Comparison of ENCODE assay signal across 12 cellular contexts in genomic region chr15:70375006-70375409, GRCh38.
DNase-seq lines count a peak whose midpoint lies in the region; ATAC-seq and TF ChIP-seq lines count a peak whose summit lies in the region.
"Had no signal": no experiment of that assay in that cellular context is flagged by ENCODE, and none has a peak within 500 bp of the region (broad histone marks: within the 10 kb centered on the region; RNA-seq: fewer than 3 reads in every experiment).

No MANE protein-coding gene starts in this region.

- H3K4me3 ChIP-seq in breast epithelium, result peak overlapping the region in 1 of 3 donors; percentile 15
- H3K4me3 ChIP-seq: heart left ventricle, neural progenitor cell had no signal

- no peak overlapping the region for H3K27ac Mint-ChIP-seq in osteocyte (ENCODE audit: unreplicated experiment)
- H3K27ac Mint-ChIP-seq: neural progenitor cell had no signal

- DNase-seq in EL (peak; percentile 64), NCI-H146 treated with DMSO at 0.1 percent for 48 hours (lab: John Stamatoyannopoulos, UW; ENCODE audit: unreplicated experiment) (peak; percentile 49), breast epithelium (ENCODE audit: low spot score in 2 of 2) (peak; percentile 84 to 86), osteocyte (ENCODE audit: extremely low spot score, unreplicated experiment) (peak; percentile 73), activated gamma-delta T cell treated with Interleukin-2 at 50 U/mL for 16 hours (no peak)
- DNase-seq: GF-D8, NCI-H1930 had no signal

- TF ChIP-seq POLR2A in breast epithelium (IDR thresholded peaks at IDR 0.05), result no peak

- no peaks in the 10 kb centered on the region for H3K36me3 Mint-ChIP-seq in osteocyte (ENCODE audit: unreplicated experiment)
- H3K36me3 Mint-ChIP-seq: neural progenitor cell had no signal

- H3K27me3 Mint-ChIP-seq in osteocyte (ENCODE audit: unreplicated experiment), result peaks cover 75% of the 10 kb centered on the region

- intact Hi-C loops in breast epithelium (cut with DNase I; ENCODE audit: low total_unique reads), result loop anchor here (10.0 kb wide), 1 partner anchor 90 kb away; no protein-coding TSS in a partner anchor

- H3K4me1 ChIP-seq in breast epithelium, result peaks cover 9 to 23% of the 10 kb centered on the region in 2 donors

- peak overlapping the region; percentile 61 to 75 for H3K27ac ChIP-seq in breast epithelium
- H3K27ac ChIP-seq: heart left ventricle, neural progenitor cell had no signal

- H3K9me3 Mint-ChIP-seq in osteocyte (ENCODE audit: unreplicated experiment), result no peaks in the 10 kb centered on the region
- H3K9me3 Mint-ChIP-seq: neural progenitor cell had no signal

- peaks cover 18% of the 10 kb centered on the region for H3K4me1 Mint-ChIP-seq in osteocyte (ENCODE audit: unreplicated experiment)

- ATAC-seq in GM18519 (IDR thresholded peaks at IDR 0.05; ENCODE audit: low FRiP score, unreplicated experiment), result no peak
- no peak for ATAC-seq in GM18907 (IDR thresholded peaks at IDR 0.05; ENCODE audit: unreplicated experiment)
- no peak for ATAC-seq in HG02610 (IDR thresholded peaks at IDR 0.05; ENCODE audit: unreplicated experiment)

- TF ChIP-seq CTCF in breast epithelium (IDR thresholded peaks at IDR 0.05) (no peak), osteocyte (IDR thresholded peaks at IDR 0.05) (no peak)

- peaks cover 0 to 3% of the 10 kb centered on the region in 2 donors for H3K27me3 ChIP-seq in breast epithelium
- H3K27me3 ChIP-seq: neural progenitor cell had no signal

- no peaks in the 10 kb centered on the region for H3K9me3 ChIP-seq in breast epithelium
- H3K9me3 ChIP-seq: heart left ventricle had no signal

- no peaks in the 10 kb centered on the region for H3K36me3 ChIP-seq in breast epithelium
- H3K36me3 ChIP-seq: heart left ventricle, neural progenitor cell had no signal

- H3K4me3 Mint-ChIP-seq in osteocyte (ENCODE audit: unreplicated experiment), result no peak overlapping the region
